ENCODE assay signal across 20 cellular contexts in genomic region chr13:106176103-106176502, GRCh38.
DNase-seq lines count a peak whose midpoint lies in the region; ATAC-seq and TF ChIP-seq lines count a peak whose summit lies in the region.
"Had no signal": no experiment of that assay in that cellular context is flagged by ENCODE, and none has a peak within 500 bp of the region (broad histone marks: within the 10 kb centered on the region; RNA-seq: fewer than 3 reads in every experiment).

No MANE protein-coding gene starts in this region.

- H3K9ac ChIP-seq in GM23248 (peak overlapping the region; percentile 49), SK-N-SH (no peak overlapping the region)

- H3K36me3 Mint-ChIP-seq in activated naive CD4-positive, alpha-beta T cell treated with anti-CD3 and anti-CD28 coated beads, Interleukin-2, amount 50 U/mL, for 72 hours = no peaks in the 10 kb centered on the region
- H3K36me3 Mint-ChIP-seq in activated naive CD8-positive, alpha-beta T cell treated with anti-CD3 and anti-CD28 coated beads for 36 hours = no peaks in the 10 kb centered on the region
- H3K36me3 Mint-ChIP-seq: activated naive CD8-positive, alpha-beta T cell treated with anti-CD3 and anti-CD28 coated beads, Interleukin-2, amount 10 ng/mL, durations not matched to agents 7 days and 5 days; IgD-negative memory B cell had no signal

- H3K27me3 ChIP-seq in GM23248 (replicated peaks; ENCODE audit: insufficient read depth) = no peaks in the 10 kb centered on the region
- H3K27me3 ChIP-seq in SK-N-SH (ENCODE audit: insufficient read depth) = no peaks in the 10 kb centered on the region
- H3K27me3 ChIP-seq: upper lobe of left lung had no signal

- H3K9me3 ChIP-seq in GM23248 (ENCODE audit: low read depth) (no peaks in the 10 kb centered on the region), SK-N-SH (no peaks in the 10 kb centered on the region)
- H3K9me3 ChIP-seq: Caco-2, upper lobe of left lung had no signal

- DNase-seq in A172 (ENCODE audit: low spot score) = peak; percentile 54
- peak; percentile 68 for DNase-seq in GM23248
- DNase-seq in SK-N-SH = no peak
- peak; percentile 81 for DNase-seq in fibroblast of villous mesenchyme (ENCODE audit: low read depth)
- DNase-seq in activated naive CD4-positive, alpha-beta T cell treated with anti-CD3 and anti-CD28 coated beads, Interleukin-2, amount 50 U/mL, for 72 hours (ENCODE audit: low spot score in 2 of 2) = no peak
- DNase-seq in activated naive CD8-positive, alpha-beta T cell treated with anti-CD3 and anti-CD28 coated beads for 36 hours = no peak
- DNase-seq in NCI-H1105 (lab: John Stamatoyannopoulos, UW) = no peak
- DNase-seq in cortex of kidney (lab: John Stamatoyannopoulos, UW) = no peak
- DNase-seq: activated CD4-positive, alpha-beta T cell treated with anti-CD3 and anti-CD28 coated beads, Interleukin-2, amount 10 ng/mL, durations not matched to agents 7 days and 5 days; activated naive CD8-positive, alpha-beta T cell treated with anti-CD3 and anti-CD28 coated beads, Interleukin-2, amount 10 ng/mL, durations not matched to agents 7 days and 5 days; Caco-2; cerebellar nuclear complex; GDM1; left colon; posterior cingulate gyrus; SIG-M5; stimulated activated naive CD4-positive, alpha-beta T cell; T1000; upper lobe of left lung had no signal

- H3K4me1 ChIP-seq in GM23248 (ENCODE audit: insufficient read depth) (peaks cover 16% of the 10 kb centered on the region), SK-N-SH (ENCODE audit: control insufficient read depth in 1 of 2, insufficient read depth in 2 of 2, low read depth in 1 of 2, low read length in 1 of 2) (peaks cover 0 to 4% of the 10 kb centered on the region in 2 experiments; a peak in 2 of 4 replicates)
- H3K4me1 ChIP-seq: upper lobe of left lung had no signal

- H2AFZ ChIP-seq in GM23248 (peak overlapping the region; percentile 61), SK-N-SH (ENCODE audit: low read depth) (no peak overlapping the region)

- no peak for TF ChIP-seq RAD21 in SK-N-SH (IDR thresholded peaks at IDR 0.05; ENCODE audit: low read length)

- WGBS in GM23248 (ENCODE audit: low coverage in 1 of 2, low lambda C conversion rate in 2 of 2, missing lambda C conversion rate in 2 of 2), 2 experiments = 26 to 34% methylated on average over 4 of the region's 4 CpGs
- WGBS in SK-N-SH (ENCODE audit: low lambda C conversion rate) = 69% methylated on average over 4 of the region's 4 CpGs

- H3K4me3 Mint-ChIP-seq in activated naive CD8-positive, alpha-beta T cell treated with anti-CD3 and anti-CD28 coated beads for 36 hours = no peak overlapping the region
- H3K4me3 Mint-ChIP-seq: activated CD4-positive, alpha-beta T cell treated with anti-CD3 and anti-CD28 coated beads, Interleukin-2, amount 10 ng/mL, durations not matched to agents 7 days and 5 days; activated naive CD8-positive, alpha-beta T cell treated with anti-CD3 and anti-CD28 coated beads, Interleukin-2, amount 10 ng/mL, durations not matched to agents 7 days and 5 days; IgD-negative memory B cell had no signal

- TF ChIP-seq CTCF in SK-N-SH (IDR thresholded peaks at IDR 0.05) (no peak), fibroblast of villous mesenchyme (IDR thresholded peaks at IDR 0.05; ENCODE audit: insufficient read depth, low read depth, low read length) (no peak)

- H3K36me3 ChIP-seq in GM23248 (ENCODE audit: low read depth) (no peaks in the 10 kb centered on the region), SK-N-SH (replicated peaks in 1 of 2; ENCODE audit: control insufficient read depth in 1 of 2, insufficient read depth in 2 of 2, low read length in 1 of 2) (no peaks in the 10 kb centered on the region)
- H3K36me3 ChIP-seq: upper lobe of left lung had no signal

- POLR2A ChIA-PET in SK-N-SH (lab: Yijun Ruan, JAX) = no interaction called here

- H3K9me2 ChIP-seq in GM23248 (ENCODE audit: insufficient read depth) (no peaks in the 10 kb centered on the region), SK-N-SH (no peaks in the 10 kb centered on the region)

- no peaks in the 10 kb centered on the region; the same call in 1 of the 2 replicates for H3F3A ChIP-seq in GM23248 (ENCODE audit: insufficient read depth)
- H3F3A ChIP-seq in SK-N-SH (replicated peaks; ENCODE audit: insufficient read depth) = no peaks in the 10 kb centered on the region

- H3K4me2 ChIP-seq in GM23248 (ENCODE audit: unreplicated experiment) = peak overlapping the region; percentile 57
- H3K4me2 ChIP-seq in SK-N-SH = no peak overlapping the region

- in situ Hi-C loops in GM23248 (cut with MboI) = no loop called here

- no peak for TF ChIP-seq EP300 in SK-N-SH (IDR thresholded peaks at IDR 0.05; ENCODE audit: borderline replicate concordance in 1 of 2, low read depth in 1 of 2, low read length in 1 of 2)

- no peaks in the 10 kb centered on the region for H4K20me1 ChIP-seq in GM23248 (ENCODE audit: insufficient read depth)
- H4K20me1 ChIP-seq in SK-N-SH (ENCODE audit: insufficient read depth) = no peaks in the 10 kb centered on the region

- CTCF ChIA-PET in SK-N-SH (lab: Yijun Ruan, JAX) = interaction anchor here (1.1 kb wide), 1 partner anchor 8 kb away, joined by 3 read pairs; no protein-coding TSS in a partner anchor

- peak overlapping the region; percentile 21; the same call in 1 of the 2 replicates for H3K27ac ChIP-seq in GM23248
- peak overlapping the region; percentile 14 to 16; a peak in 1 of 4 replicates for H3K27ac ChIP-seq in SK-N-SH (ENCODE audit: low read depth in 2 of 2, low read length in 1 of 2)
- H3K27ac ChIP-seq: upper lobe of left lung had no signal

- H3K9me3 Mint-ChIP-seq in activated naive CD4-positive, alpha-beta T cell treated with anti-CD3 and anti-CD28 coated beads, Interleukin-2, amount 50 U/mL, for 72 hours = no peaks in the 10 kb centered on the region
- peaks cover 1% of the 10 kb centered on the region for H3K9me3 Mint-ChIP-seq in activated naive CD8-positive, alpha-beta T cell treated with anti-CD3 and anti-CD28 coated beads for 36 hours
- H3K9me3 Mint-ChIP-seq: activated naive CD8-positive, alpha-beta T cell treated with anti-CD3 and anti-CD28 coated beads, Interleukin-2, amount 10 ng/mL, durations not matched to agents 7 days and 5 days had no signal

- no peak overlapping the region for H3K27ac Mint-ChIP-seq in activated naive CD4-positive, alpha-beta T cell treated with anti-CD3 and anti-CD28 coated beads, Interleukin-2, amount 50 U/mL, for 72 hours
- no peak overlapping the region for H3K27ac Mint-ChIP-seq in activated naive CD8-positive, alpha-beta T cell treated with anti-CD3 and anti-CD28 coated beads for 36 hours
- H3K27ac Mint-ChIP-seq: activated CD4-positive, alpha-beta T cell treated with anti-CD3 and anti-CD28 coated beads, Interleukin-2, amount 10 ng/mL, durations not matched to agents 7 days and 5 days; activated naive CD8-positive, alpha-beta T cell treated with anti-CD3 and anti-CD28 coated beads, Interleukin-2, amount 10 ng/mL, durations not matched to agents 7 days and 5 days; IgD-negative memory B cell had no signal

- no peak for ATAC-seq in activated naive CD4-positive, alpha-beta T cell treated with anti-CD3 and anti-CD28 coated beads, Interleukin-2, amount 50 U/mL, for 72 hours
- ATAC-seq: left colon had no signal

- H3K27me3 Mint-ChIP-seq in activated naive CD8-positive, alpha-beta T cell treated with anti-CD3 and anti-CD28 coated beads for 36 hours = peaks cover 4% of the 10 kb centered on the region
- H3K27me3 Mint-ChIP-seq: activated CD4-positive, alpha-beta T cell treated with anti-CD3 and anti-CD28 coated beads, Interleukin-2, amount 10 ng/mL, durations not matched to agents 7 days and 5 days; activated naive CD8-positive, alpha-beta T cell treated with anti-CD3 and anti-CD28 coated beads, Interleukin-2, amount 10 ng/mL, durations not matched to agents 7 days and 5 days; IgD-negative memory B cell had no signal

- no peaks in the 10 kb centered on the region for H3K4me1 Mint-ChIP-seq in activated naive CD8-positive, alpha-beta T cell treated with anti-CD3 and anti-CD28 coated beads for 36 hours
- H3K4me1 Mint-ChIP-seq: activated CD4-positive, alpha-beta T cell treated with anti-CD3 and anti-CD28 coated beads, Interleukin-2, amount 10 ng/mL, durations not matched to agents 7 days and 5 days; activated naive CD8-positive, alpha-beta T cell treated with anti-CD3 and anti-CD28 coated beads, Interleukin-2, amount 10 ng/mL, durations not matched to agents 7 days and 5 days; IgD-negative memory B cell had no signal

- H3K79me2 ChIP-seq in GM23248 (ENCODE audit: insufficient read depth) (no peaks in the 10 kb centered on the region), SK-N-SH (ENCODE audit: insufficient read depth) (no peaks in the 10 kb centered on the region)

- H3K4me3 ChIP-seq in GM23248 = peak overlapping the region; percentile 15; the same call in 1 of the 2 replicates
- no peak overlapping the region for H3K4me3 ChIP-seq in SK-N-SH (ENCODE audit: low read depth in 2 of 2, low read length in 1 of 2)
- H3K4me3 ChIP-seq in fibroblast of villous mesenchyme (ENCODE audit: low read depth, low read length) = peak overlapping the region; percentile 29
- H3K4me3 ChIP-seq: upper lobe of left lung had no signal

TF ChIP-seq in SK-N-SH, 30 proteins besides CTCF, POLR2A, EP300 and RAD21 (continues in another document):
- TF ChIP-seq MEF2A (IDR thresholded peaks at IDR 0.05; ENCODE audit: borderline replicate concordance, low read depth) = no peak
- TF ChIP-seq POLR2AphosphoS5 (IDR thresholded peaks at IDR 0.05; ENCODE audit: low read depth, low read length) = no peak
- TF ChIP-seq TCF12 (IDR thresholded peaks at IDR 0.05) = peak; percentile 50; the same call in 1 of the 2 replicates
- TF ChIP-seq EZH2phosphoT487 (IDR thresholded peaks at IDR 0.05; ENCODE audit: borderline replicate concordance, low read depth) = no peak
- no peak for TF ChIP-seq USF2 (IDR thresholded peaks at IDR 0.05; ENCODE audit: borderline replicate concordance, low read depth, low read length)
- TF ChIP-seq JUND (IDR thresholded peaks at IDR 0.05) = peak; percentile 21; the same call in 1 of the 2 replicates
- TF ChIP-seq NFIC (IDR thresholded peaks at IDR 0.05; ENCODE audit: borderline replicate concordance) = 0 out of 2 replicates have a peak, but pooled peaks have one; percentile 5
- TF ChIP-seq RFX5 (IDR thresholded peaks at IDR 0.05; ENCODE audit: low read length) = no peak

Comparison
In these comparisons a context has a peak if more than half of its experiments do, and no peak if none do; other contexts are left out.
1. DNase-seq: peak in A172 (single experiment), GM23248 (single experiment) and fibroblast of villous mesenchyme (single experiment); none in SK-N-SH (single experiment), activated naive CD4-positive, alpha-beta T cell treated with anti-CD3 and anti-CD28 coated beads, Interleukin-2, amount 50 U/mL, for 72 hours (0 of 2), activated naive CD8-positive, alpha-beta T cell treated with anti-CD3 and anti-CD28 coated beads for 36 hours (single experiment), NCI-H1105 (single experiment) and cortex of kidney (single experiment).
2. H3K4me3 ChIP-seq: peak in GM23248 (single experiment) and fibroblast of villous mesenchyme (single experiment); none in SK-N-SH (0 of 2).